In the genomic region with DNA sequence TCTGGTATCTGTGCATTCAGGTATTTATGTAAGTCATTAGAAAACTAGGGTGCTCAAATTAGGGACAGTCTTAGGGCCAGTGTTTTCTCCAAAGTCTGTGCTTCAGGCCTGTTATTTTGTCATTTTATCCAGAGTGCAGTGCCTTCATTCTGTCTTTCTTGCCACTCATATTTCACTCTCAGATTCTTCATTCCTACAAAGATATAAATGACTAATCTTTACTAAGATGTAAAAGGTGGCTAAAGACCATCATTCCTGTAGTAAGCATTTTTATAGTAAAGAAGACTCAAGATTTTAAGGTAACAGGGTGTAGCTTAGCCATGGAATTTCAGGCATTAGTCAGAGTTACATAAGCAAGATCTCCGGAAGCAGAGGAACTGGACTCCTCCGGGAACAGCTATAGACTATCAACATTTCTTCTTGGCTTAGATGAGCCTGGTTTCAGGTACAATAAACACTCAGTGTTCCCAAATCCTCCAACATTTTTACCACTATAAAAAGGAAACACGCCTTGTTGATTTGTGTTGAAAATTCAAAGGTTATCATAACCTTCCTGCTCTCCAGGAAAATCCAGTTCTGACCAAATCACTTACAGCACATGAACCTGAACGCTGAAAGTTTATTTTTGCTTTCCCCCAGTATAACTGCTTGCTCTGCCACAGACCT, we compare ENCODE assay signal across 10 cellular contexts. TPM values are rescaled to one million over a fixed set of nuclear protein-coding genes. Genes with fewer than 3 reads are reported as not detected.
DNase-seq lines count a peak whose midpoint lies in the region; ATAC-seq, FAIRE-seq and TF ChIP-seq lines count a peak whose summit lies in the region.
"Had no signal": no experiment of that assay in that cellular context is flagged by ENCODE, and none has a peak within 500 bp of the region (broad histone marks: within the 10 kb centered on the region; RNA-seq: fewer than 3 reads in every experiment).

No MANE protein-coding gene starts in this region.

- peaks cover 0 to 5% (median 0%) of the 10 kb centered on the region in 6 donors for H3K36me3 ChIP-seq in spleen

- BruUV-seq in MCF 10A (replicated peaks; lab: Mats Ljungman, UMichigan), result no TSS peak

- H3K9me3 ChIP-seq in spleen, result peaks cover 0 to 25% (median 19%) of the 10 kb centered on the region in 8 donors
- H3K9me3 ChIP-seq in CD4-positive, alpha-beta T cell (ENCODE audit: control insufficient read depth, low read length), result peaks cover 11% of the 10 kb centered on the region

- DNase-seq in HTR-8/SVneo (ENCODE audit: insufficient read length, low spot score) (peak; percentile 53), MCF 10A (ENCODE audit: unreplicated experiment) (peak; percentile 72), iris pigment epithelial cell (ENCODE audit: low read depth) (peak; percentile 64), spleen (no peak), SIG-M5 (lab: John Stamatoyannopoulos, UW) (no peak), COLO668 (lab: John Stamatoyannopoulos, UW; ENCODE audit: unreplicated experiment) (no peak)
- DNase-seq in CD4-positive, alpha-beta T cell, result no peak
- DNase-seq: NCI-H510A had no signal

- no peak for TF ChIP-seq POLR2A in spleen (IDR thresholded peaks at IDR 0.05)

- ATAC-seq in GM21717 (IDR thresholded peaks at IDR 0.05; ENCODE audit: unreplicated experiment), result no peak
- no peak for ATAC-seq in CD4-positive, alpha-beta T cell (ENCODE audit: poor library complexity)
- ATAC-seq: activated CD8-positive, alpha-beta T cell treated with anti-CD3 and anti-CD28 coated beads for 36 hours had no signal

- no peaks in the 10 kb centered on the region for H3K36me3 Mint-ChIP-seq in MCF 10A (ENCODE audit: insufficient read depth, unreplicated experiment)
- peaks cover 5% of the 10 kb centered on the region for H3K36me3 Mint-ChIP-seq in CD4-positive, alpha-beta T cell (ENCODE audit: low read depth)

- intact Hi-C loops in MCF 10A (cut with micrococcal nuclease), result loop anchor here (1.0 kb wide), 2 partner anchors 8 to 23 kb away; partner anchors contain the start of gene SERPINB1
- intact Hi-C loops in spleen (cut with DNase I; ENCODE audit: low total_unique reads), result no loop called here
- intact Hi-C loops in CD4-positive, alpha-beta T cell (cut with DNase I, micrococcal nuclease), result no loop called here

- WGBS in spleen, 5 donors, result 33 to 54% (median 41%) methylated on average over 4 of the region's 4 CpGs

- peak overlapping the region; percentile 90 for H3K27ac Mint-ChIP-seq in MCF 10A (ENCODE audit: low read depth, unreplicated experiment)
- H3K27ac Mint-ChIP-seq in CD4-positive, alpha-beta T cell, result no peak overlapping the region
- H3K27ac Mint-ChIP-seq: activated CD8-positive, alpha-beta T cell treated with anti-CD3 and anti-CD28 coated beads for 36 hours had no signal

- H3K4me3 ChIP-seq in spleen, result no peak overlapping the region

- POLR2A ChIA-PET in MCF 10A (lab: Yijun Ruan, JAX), result interaction anchor here (0.6 to 3.6 kb wide), 19 partner anchors 7 to 1206 kb away, joined by 3 to 76 read pairs (median 4); partner anchors contain the start of genes SERPINB1 and WRNIP1
- POLR2A ChIA-PET in CD4-positive, alpha-beta T cell (lab: Charles Lee), result interaction anchor here (0.5 kb wide), 1 partner anchor 110 kb away, joined by 3 read pairs; no protein-coding TSS in a partner anchor

- FAIRE-seq in HTR-8/SVneo (lab: Jason Lieb, UNC), result peak; percentile 20

- CTCF ChIA-PET in MCF 10A (lab: Yijun Ruan, JAX), result interaction anchor here (0.6 to 2.6 kb wide), 6 partner anchors 17 to 273 kb away, joined by 3 to 9 read pairs (median 4); no protein-coding TSS in a partner anchor
- CTCF ChIA-PET in CD4-positive, alpha-beta T cell (lab: Charles Lee), result interaction anchor here (1.4 kb wide), 1 partner anchor 27 kb away, joined by 4 read pairs; no protein-coding TSS in a partner anchor

- H3K4me1 Mint-ChIP-seq in MCF 10A (ENCODE audit: insufficient read depth, unreplicated experiment), result peaks cover 23% of the 10 kb centered on the region
- H3K4me1 Mint-ChIP-seq in CD4-positive, alpha-beta T cell (ENCODE audit: low read depth), result peaks cover 35% of the 10 kb centered on the region

- H3K4me1 ChIP-seq in spleen, result peaks cover 4 to 43% (median 19%) of the 10 kb centered on the region in 6 donors

- TF ChIP-seq CTCF in MCF 10A (IDR thresholded peaks at IDR 0.05; ENCODE audit: unreplicated experiment) (no peak), spleen (IDR thresholded peaks at IDR 0.05 in 8 of 11, conservative IDR thresholded peaks at IDR 0.05 in 3 of 11) (no peak)
- no peak for TF ChIP-seq CTCF in CD4-positive, alpha-beta T cell (IDR thresholded peaks at IDR 0.05)

- H3K4me3 Mint-ChIP-seq in MCF 10A (ENCODE audit: unreplicated experiment), result peak overlapping the region; percentile 35
- no peak overlapping the region for H3K4me3 Mint-ChIP-seq in CD4-positive, alpha-beta T cell
- H3K4me3 Mint-ChIP-seq: activated CD8-positive, alpha-beta T cell treated with anti-CD3 and anti-CD28 coated beads for 36 hours had no signal

- no peaks in the 10 kb centered on the region for H3K27me3 Mint-ChIP-seq in MCF 10A (ENCODE audit: insufficient read depth, unreplicated experiment)
- H3K27me3 Mint-ChIP-seq in CD4-positive, alpha-beta T cell, result no peaks in the 10 kb centered on the region
- H3K27me3 Mint-ChIP-seq: activated CD8-positive, alpha-beta T cell treated with anti-CD3 and anti-CD28 coated beads for 36 hours had no signal

- peak overlapping the region; percentile 5 to 68 (median 50) for H3K27ac ChIP-seq in spleen
- H3K27ac ChIP-seq in CD4-positive, alpha-beta T cell (ENCODE audit: low read depth, low read length), result no peak overlapping the region

- no peaks in the 10 kb centered on the region for H3K27me3 ChIP-seq in spleen (replicated peaks in 1 of 7)
- H3K27me3 ChIP-seq in CD4-positive, alpha-beta T cell (ENCODE audit: control insufficient read depth, insufficient read depth, low read length), result no peaks in the 10 kb centered on the region

- H3K9me3 Mint-ChIP-seq in MCF 10A (ENCODE audit: unreplicated experiment), result peaks cover 16% of the 10 kb centered on the region
- H3K9me3 Mint-ChIP-seq in CD4-positive, alpha-beta T cell, result peaks cover 8% of the 10 kb centered on the region

RNA-seq across cellular contexts. Expression of gene SERPINB1, which starts 23.8 kb away (rescaled TPM):
- total RNA-seq in MCF 10A (2022), result 20.8 and 28.0 TPM in 2 replicates
- total RNA-seq in spleen, result 100 to 1,000 TPM in 5 of 7 donors, 10 to 100 TPM in 2; 71.2 to 194 (median 106) TPM
- polyA plus RNA-seq in spleen, result 10 to 100 TPM; 54.9 to 64.6 (median 55.0) TPM
- 10 to 100 TPM; 58.3 to 58.4 TPM for total RNA-seq in CD4-positive, alpha-beta T cell

RNA-seq across cellular contexts. Expression of gene WRNIP1, which starts 52.7 kb away (rescaled TPM):
- 33.4 and 44.8 TPM in 2 replicates for total RNA-seq in MCF 10A (2022)
- total RNA-seq in spleen, result 10 to 100 TPM; 31.4 to 39.9 (median 33.6) TPM
- polyA plus RNA-seq in spleen, result 10 to 100 TPM; 41.5 to 47.7 (median 44.2) TPM
- 10 to 100 TPM; 22.4 to 25.2 TPM for total RNA-seq in CD4-positive, alpha-beta T cell

Comparison
In these comparisons a context has a peak if more than half of its experiments do, and no peak if none do; other contexts are left out.
1. DNase-seq: peak in HTR-8/SVneo (single experiment), MCF 10A (single experiment) and iris pigment epithelial cell (single experiment); none in spleen (single experiment), SIG-M5 (single experiment), COLO668 (single experiment) and CD4-positive, alpha-beta T cell (0 of 10).